In genomic region chr19:50329146-50329925, GRCh38 we compare ENCODE assay signal across 8 cellular contexts. TPM values are rescaled to one million over a fixed set of nuclear protein-coding genes. Genes with fewer than 3 reads are reported as not detected.
A peak's percentile ranks its signal among the peaks of the same experiment; 100 is the strongest.
DNase-seq lines count a peak whose midpoint lies in the region; ATAC-seq and TF ChIP-seq lines count a peak whose summit lies in the region.

Gene KCNC3, minus strand, starts transcription at chr19:50329377. Its CDS starts 295 bp downstream, at chr19:50329082.

- peaks cover 9% of the 10 kb centered on the region for H3K36me3 Mint-ChIP-seq in stimulated activated naive CD8-positive, alpha-beta T cell treated with anti-CD3 and anti-CD28 coated beads, Interleukin-15, Interleukin-2, amounts not matched to agents 100 ng/mL and 50 ng/mL, for 24 hours (ENCODE audit: low read depth)

- peak within 1 kb of the TSS; percentile 84 for H3K4me3 Mint-ChIP-seq in stimulated activated naive CD8-positive, alpha-beta T cell treated with anti-CD3 and anti-CD28 coated beads, Interleukin-15, Interleukin-2, amounts not matched to agents 100 ng/mL and 50 ng/mL, for 24 hours

- TF ChIP-seq RAD21 in neural cell (conservative IDR thresholded peaks at IDR 0.05) = no peak

- no peaks in the 10 kb centered on the region for H3K79me2 ChIP-seq in neural cell (replicated peaks; ENCODE audit: insufficient read depth, low read length)

- DNase-seq in COR-L47 (lab: John Stamatoyannopoulos, UW) (peak; percentile 24), HuH-7.5 (ENCODE audit: low spot score) (peak; percentile 72), Peyer's patch (peak; percentile 98 to 100 (median 99)), activated gamma-delta T cell (lab: John Stamatoyannopoulos, UW) (peak; percentile 72), fibroblast of villous mesenchyme (ENCODE audit: low read depth) (peak; percentile 89)

- H2AFZ ChIP-seq in neural cell (ENCODE audit: low read depth, low read length) = peak within 1 kb of the TSS; percentile 94

- H3K27me3 ChIP-seq in Peyer's patch (peaks cover 0 to 38% of the 10 kb centered on the region in 2 donors), neural cell (ENCODE audit: insufficient read depth, low read depth, low read length) (peaks cover 18% of the 10 kb centered on the region)

- peak; percentile 43 for ATAC-seq in GM21381 (IDR thresholded peaks at IDR 0.05; ENCODE audit: unreplicated experiment)

- no peaks in the 10 kb centered on the region for H3F3A ChIP-seq in neural cell (ENCODE audit: insufficient read depth, low read length, poor library complexity, severe bottlenecking)

- peaks cover 65% of the 10 kb centered on the region for H3K27me3 Mint-ChIP-seq in stimulated activated naive CD8-positive, alpha-beta T cell treated with anti-CD3 and anti-CD28 coated beads, Interleukin-15, Interleukin-2, amounts not matched to agents 100 ng/mL and 50 ng/mL, for 24 hours

- H3K9me3 ChIP-seq in Peyer's patch = peaks cover 0 to 4% (median 0%) of the 10 kb centered on the region in 4 donors
- H3K9me3 ChIP-seq in neural cell (ENCODE audit: low read length) = no peaks in the 10 kb centered on the region

- peak within 1 kb of the TSS; percentile 85 for H3K9ac ChIP-seq in neural cell (ENCODE audit: low read length)

- peak within 1 kb of the TSS; percentile 84 for H3K27ac Mint-ChIP-seq in stimulated activated naive CD8-positive, alpha-beta T cell treated with anti-CD3 and anti-CD28 coated beads, Interleukin-15, Interleukin-2, amounts not matched to agents 100 ng/mL and 50 ng/mL, for 24 hours

- peaks cover 6% of the 10 kb centered on the region for H3K9me3 Mint-ChIP-seq in stimulated activated naive CD8-positive, alpha-beta T cell treated with anti-CD3 and anti-CD28 coated beads, Interleukin-15, Interleukin-2, amounts not matched to agents 100 ng/mL and 50 ng/mL, for 24 hours

- no peak for TF ChIP-seq CTCF in Peyer's patch (IDR thresholded peaks at IDR 0.05)
- no peak for TF ChIP-seq CTCF in fibroblast of villous mesenchyme (IDR thresholded peaks at IDR 0.05; ENCODE audit: insufficient read depth, low read depth, low read length)
- TF ChIP-seq CTCF in neural cell (IDR thresholded peaks at IDR 0.05; ENCODE audit: poor library complexity, severe bottlenecking) = peak; percentile 23

- peak in 1 of 2 donors; percentile 19 for TF ChIP-seq POLR2A in Peyer's patch (IDR thresholded peaks at IDR 0.05)

- no peaks in the 10 kb centered on the region for H3K9me2 ChIP-seq in neural cell (ENCODE audit: insufficient read depth, low read length)

- no peaks in the 10 kb centered on the region for H4K20me1 ChIP-seq in neural cell (ENCODE audit: insufficient read depth)

- peaks cover 0 to 61% (median 25%) of the 10 kb centered on the region in 4 donors for H3K4me1 ChIP-seq in Peyer's patch

- H3K4me2 ChIP-seq in neural cell (ENCODE audit: low read length) = peak within 1 kb of the TSS; percentile 95

- H3K4me3 ChIP-seq in Peyer's patch = peak within 1 kb of the TSS; percentile 27 to 52 (median 48)
- peak within 1 kb of the TSS; percentile 25 for H3K4me3 ChIP-seq in fibroblast of villous mesenchyme (ENCODE audit: low read depth, low read length)
- peak within 1 kb of the TSS; percentile 86 for H3K4me3 ChIP-seq in neural cell (ENCODE audit: low read length)

- H3K4me1 Mint-ChIP-seq in stimulated activated naive CD8-positive, alpha-beta T cell treated with anti-CD3 and anti-CD28 coated beads, Interleukin-15, Interleukin-2, amounts not matched to agents 100 ng/mL and 50 ng/mL, for 24 hours (ENCODE audit: low read depth) = peaks cover 64% of the 10 kb centered on the region

- H3K36me3 ChIP-seq in Peyer's patch = no peaks in the 10 kb centered on the region
- no peaks in the 10 kb centered on the region for H3K36me3 ChIP-seq in neural cell (ENCODE audit: insufficient read depth, low read length)

- peak; percentile 34 for TF ChIP-seq EP300 in neural cell (conservative IDR thresholded peaks at IDR 0.05; ENCODE audit: poor library complexity, severe bottlenecking)

- H3K27ac ChIP-seq in Peyer's patch = peak within 1 kb of the TSS; percentile 19 to 79 (median 52)
- H3K27ac ChIP-seq in neural cell (ENCODE audit: low read length) = peak within 1 kb of the TSS; percentile 95

TF ChIP-seq in neural cell, 6 proteins besides CTCF, POLR2A, EP300 and RAD21:
- TF ChIP-seq TAF1 (IDR thresholded peaks at IDR 0.05; ENCODE audit: low read depth) (peak; percentile 72), EZH2 (IDR thresholded peaks at IDR 0.05; ENCODE audit: borderline replicate concordance, insufficient read depth, low read length, poor library complexity, severe bottlenecking) (no peak), POLR2AphosphoS5 (IDR thresholded peaks at IDR 0.05) (peak; percentile 95), SMC3 (conservative IDR thresholded peaks at IDR 0.05; ENCODE audit: poor library complexity) (peak; percentile 36), MXI1 (conservative IDR thresholded peaks at IDR 0.05; ENCODE audit: poor library complexity, severe bottlenecking) (peak; percentile 43)
- TF ChIP-seq, protein P1, sequence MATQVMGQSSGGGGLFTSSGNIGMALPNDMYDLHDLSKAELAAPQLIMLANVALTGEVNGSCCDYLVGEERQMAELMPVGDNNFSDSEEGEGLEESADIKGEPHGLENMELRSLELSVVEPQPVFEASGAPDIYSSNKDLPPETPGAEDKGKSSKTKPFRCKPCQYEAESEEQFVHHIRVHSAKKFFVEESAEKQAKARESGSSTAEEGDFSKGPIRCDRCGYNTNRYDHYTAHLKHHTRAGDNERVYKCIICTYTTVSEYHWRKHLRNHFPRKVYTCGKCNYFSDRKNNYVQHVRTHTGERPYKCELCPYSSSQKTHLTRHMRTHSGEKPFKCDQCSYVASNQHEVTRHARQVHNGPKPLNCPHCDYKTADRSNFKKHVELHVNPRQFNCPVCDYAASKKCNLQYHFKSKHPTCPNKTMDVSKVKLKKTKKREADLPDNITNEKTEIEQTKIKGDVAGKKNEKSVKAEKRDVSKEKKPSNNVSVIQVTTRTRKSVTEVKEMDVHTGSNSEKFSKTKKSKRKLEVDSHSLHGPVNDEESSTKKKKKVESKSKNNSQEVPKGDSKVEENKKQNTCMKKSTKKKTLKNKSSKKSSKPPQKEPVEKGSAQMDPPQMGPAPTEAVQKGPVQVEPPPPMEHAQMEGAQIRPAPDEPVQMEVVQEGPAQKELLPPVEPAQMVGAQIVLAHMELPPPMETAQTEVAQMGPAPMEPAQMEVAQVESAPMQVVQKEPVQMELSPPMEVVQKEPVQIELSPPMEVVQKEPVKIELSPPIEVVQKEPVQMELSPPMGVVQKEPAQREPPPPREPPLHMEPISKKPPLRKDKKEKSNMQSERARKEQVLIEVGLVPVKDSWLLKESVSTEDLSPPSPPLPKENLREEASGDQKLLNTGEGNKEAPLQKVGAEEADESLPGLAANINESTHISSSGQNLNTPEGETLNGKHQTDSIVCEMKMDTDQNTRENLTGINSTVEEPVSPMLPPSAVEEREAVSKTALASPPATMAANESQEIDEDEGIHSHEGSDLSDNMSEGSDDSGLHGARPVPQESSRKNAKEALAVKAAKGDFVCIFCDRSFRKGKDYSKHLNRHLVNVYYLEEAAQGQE (IDR thresholded peaks at IDR 0.05; ENCODE audit: borderline replicate concordance) = peak; percentile 61

RNA-seq across cellular contexts. Expression of gene KCNC3, which starts in this region (rescaled TPM):
- 1 to 10 TPM in 2 of 4 donors, under 1 TPM in 2; 0.18 to 3.3 (median 1.1) TPM for total RNA-seq in Peyer's patch
- not detected in 2 replicates for total RNA-seq in fibroblast of villous mesenchyme
- 0.97 and 1.1 TPM in 2 replicates for polyA plus RNA-seq in neural cell
- polyA minus RNA-seq in neural cell = 3.8 and 4.1 TPM in 2 replicates

Comparison
In these comparisons a context has a peak if more than half of its experiments do, and no peak if none do; other contexts are left out.
1. Peak in every context shown above with its lines: DNase-seq, ATAC-seq, H3K4me3 ChIP-seq and H3K27ac ChIP-seq.
2. Peak in DNase-seq and H3K4me3 ChIP-seq in fibroblast of villous mesenchyme; RNA of the gene not detected or under 1 TPM.
3. DNase-seq: peak in every context shown above with its lines; median percentile 99 in Peyer's patch; 89 in fibroblast of villous mesenchyme; 72 in HuH-7.5; 72 in activated gamma-delta T cell; 24 in COR-L47.
4. H3K4me3 ChIP-seq: peak in every context shown above with its lines; median percentile 86 in neural cell; 48 in Peyer's patch; 25 in fibroblast of villous mesenchyme.